Comparison of ENCODE assay signal across 7 cellular contexts in the genomic region with DNA sequence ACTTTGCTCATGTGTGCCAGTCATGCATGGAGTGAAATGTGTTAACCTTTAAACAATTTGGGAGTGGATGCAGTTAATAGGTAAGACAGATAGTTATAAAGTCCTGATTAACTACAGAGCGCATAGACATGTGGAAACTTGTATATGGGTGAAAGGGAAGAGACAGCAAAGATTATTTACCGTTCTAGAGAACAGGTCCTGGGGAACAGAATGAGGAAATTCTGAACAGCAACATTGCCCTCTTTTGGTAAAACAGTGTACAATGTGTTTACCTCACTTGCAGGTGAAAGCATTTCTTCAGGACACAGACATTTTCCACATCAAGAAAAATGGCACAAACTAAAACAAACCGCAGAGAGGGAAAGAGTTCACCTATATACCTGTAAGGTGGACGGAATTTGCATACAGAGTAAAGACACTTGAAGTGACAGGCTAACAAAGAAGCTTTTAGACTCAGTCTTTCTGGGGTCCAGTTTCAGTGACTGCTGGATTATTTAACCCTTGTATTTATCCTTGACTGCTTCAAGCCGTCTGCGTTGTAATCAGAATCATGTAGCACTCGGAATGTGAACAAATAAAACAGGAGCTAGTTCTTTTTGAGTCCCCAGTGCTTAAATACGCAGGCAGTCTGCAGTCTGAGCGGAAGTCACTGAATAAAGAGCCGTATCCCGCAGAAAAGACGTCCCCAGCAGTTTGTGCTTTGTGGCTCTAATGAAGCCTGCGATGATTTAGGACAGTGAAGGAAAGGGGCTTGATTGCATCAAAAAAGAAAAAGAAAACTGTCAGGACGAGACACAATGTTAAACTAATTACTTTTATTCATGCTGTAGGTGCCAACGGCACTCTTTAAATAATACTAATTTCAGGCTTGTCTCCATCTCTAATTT.
DNase-seq lines count a peak whose midpoint lies in the region; TF ChIP-seq lines count a peak whose summit lies in the region.

No MANE protein-coding gene starts in this region.

- no peak overlapping the region for H2BK12ac ChIP-seq in H9 (ENCODE audit: insufficient read length, low read depth, low read length)

- H4K8ac ChIP-seq in H9 (replicated peaks; ENCODE audit: insufficient read length, low read depth, low read length): no peak overlapping the region

- no peak overlapping the region for H2AK5ac ChIP-seq in H9 (ENCODE audit: insufficient read length, low read length)

- H3K4ac ChIP-seq in H9 (ENCODE audit: low read depth, low read length): no peak overlapping the region

- no peak overlapping the region for H3K14ac ChIP-seq in H9 (ENCODE audit: insufficient read depth, low read length)

- H3K27ac Mint-ChIP-seq in H9 (no peak overlapping the region; a peak in 1 of 7 replicates), osteocyte (ENCODE audit: unreplicated experiment) (no peak overlapping the region)
- no peak overlapping the region for H3K27ac Mint-ChIP-seq in T-helper 1 cell treated with Interleukin-12 subunit alpha and Interleukin-12 subunit beta and Interleukin-4 antibody, amounts not matched to agents 30 μg/mL and 1 μg/mL, for 36 hours

- no peak overlapping the region for H3K56ac ChIP-seq in H9 (ENCODE audit: insufficient read length, low read depth, low read length)

- H3K23me2 ChIP-seq in H9 (ENCODE audit: insufficient read length, low read depth, low read length, poor library complexity, severe bottlenecking): no peaks in the 10 kb centered on the region

- no peak overlapping the region for H3K27ac ChIP-seq in H9 (ENCODE audit: insufficient read length, low read depth, low read length)

- H3K18ac ChIP-seq in H9 (ENCODE audit: insufficient read length, low read depth, low read length): no peak overlapping the region

- no peak overlapping the region for H4K5ac ChIP-seq in H9 (ENCODE audit: insufficient read length, low read depth, low read length)

- no CpG with 5 or more reads among the region's 15 CpGs for WGBS in H9 (ENCODE audit: extremely low coverage, insufficient read length, low lambda C conversion rate)

- no peaks in the 10 kb centered on the region for H3K9me3 ChIP-seq in H9 (ENCODE audit: control insufficient read depth, low read depth, low read length)

- no peaks in the 10 kb centered on the region for H4K20me1 ChIP-seq in H9 (ENCODE audit: control insufficient read depth, insufficient read depth, insufficient read length)

- H3K23ac ChIP-seq in H9 (ENCODE audit: insufficient read length, low read depth, low read length): no peak overlapping the region

- no peak overlapping the region for H3K4me3 ChIP-seq in GM06990 (replicated peaks; ENCODE audit: low read depth, low read length)
- peak overlapping the region; percentile 24 for H3K4me3 ChIP-seq in fibroblast of villous mesenchyme (ENCODE audit: low read depth, low read length)

- peak overlapping the region; percentile 60 for H2AFZ ChIP-seq in H9 (ENCODE audit: low read length)

- H3K4me1 Mint-ChIP-seq in H9 (peaks cover 25 to 31% of the 10 kb centered on the region in 2 experiments), osteocyte (ENCODE audit: unreplicated experiment) (peaks cover 11% of the 10 kb centered on the region)
- peaks cover 25% of the 10 kb centered on the region for H3K4me1 Mint-ChIP-seq in T-helper 1 cell treated with Interleukin-12 subunit alpha and Interleukin-12 subunit beta and Interleukin-4 antibody, amounts not matched to agents 30 μg/mL and 1 μg/mL, for 36 hours (ENCODE audit: low read depth)

- no peak overlapping the region for H2BK15ac ChIP-seq in H9 (ENCODE audit: low read depth, low read length)

- H3K79me1 ChIP-seq in H9 (ENCODE audit: insufficient read depth, low read depth, low read length, poor library complexity, severe bottlenecking): no peaks in the 10 kb centered on the region

- H3K9ac ChIP-seq in H9 (ENCODE audit: extremely low read depth, insufficient read length, low read length): no peak overlapping the region

- no peak overlapping the region for H4K91ac ChIP-seq in H9 (ENCODE audit: insufficient read length, low read depth, low read length)

- peak; percentile 6 for DNase-seq in GM06990 (ENCODE audit: extremely low read depth, insufficient read length)
- DNase-seq in H9: no peak
- peak; percentile 50 for DNase-seq in NAMALWA (ENCODE audit: low spot score)
- peak; percentile 24 for DNase-seq in fibroblast of villous mesenchyme (ENCODE audit: low read depth)
- DNase-seq in osteocyte (ENCODE audit: extremely low spot score, unreplicated experiment): no peak
- no peak for DNase-seq in OCI-M2 (lab: John Stamatoyannopoulos, UW; ENCODE audit: unreplicated experiment)

- no peaks in the 10 kb centered on the region for H3K27me3 ChIP-seq in GM06990 (replicated peaks; ENCODE audit: control insufficient read depth, insufficient read depth, low read length)
- H3K27me3 ChIP-seq in H9 (ENCODE audit: insufficient read depth, low read length): no peaks in the 10 kb centered on the region

- H2BK120ac ChIP-seq in H9 (ENCODE audit: low read depth, low read length, poor library complexity, severe bottlenecking): no peak overlapping the region

- H3K79me2 ChIP-seq in H9 (ENCODE audit: insufficient read depth, low read length): no peaks in the 10 kb centered on the region

- H3K4me3 Mint-ChIP-seq in H9 (peak overlapping the region; percentile 55 to 66), osteocyte (ENCODE audit: unreplicated experiment) (peak overlapping the region; percentile 70)
- H3K4me3 Mint-ChIP-seq in T-helper 1 cell treated with Interleukin-12 subunit alpha and Interleukin-12 subunit beta and Interleukin-4 antibody, amounts not matched to agents 30 μg/mL and 1 μg/mL, for 36 hours: peak overlapping the region; percentile 11

- H3K9me3 Mint-ChIP-seq in H9 (no peaks in the 10 kb centered on the region; a peak in 1 of 5 replicates), osteocyte (ENCODE audit: unreplicated experiment) (no peaks in the 10 kb centered on the region)
- H3K9me3 Mint-ChIP-seq in T-helper 1 cell treated with Interleukin-12 subunit alpha and Interleukin-12 subunit beta and Interleukin-4 antibody, amounts not matched to agents 30 μg/mL and 1 μg/mL, for 36 hours: peaks cover under 1% of the 10 kb centered on the region

- no peaks in the 10 kb centered on the region for H3K36me3 ChIP-seq in GM06990 (ENCODE audit: control insufficient read depth, insufficient read depth, low read length)

- H3K36me3 Mint-ChIP-seq in H9 (ENCODE audit: insufficient read depth in 1 of 3, low read depth in 3 of 3): no peaks in the 10 kb centered on the region
- H3K36me3 Mint-ChIP-seq in T-helper 1 cell treated with Interleukin-12 subunit alpha and Interleukin-12 subunit beta and Interleukin-4 antibody, amounts not matched to agents 30 μg/mL and 1 μg/mL, for 36 hours (ENCODE audit: low read depth): peaks cover 2% of the 10 kb centered on the region
- no peaks in the 10 kb centered on the region for H3K36me3 Mint-ChIP-seq in osteocyte (ENCODE audit: unreplicated experiment)

- peak overlapping the region; percentile 72 for H3K4me2 ChIP-seq in H9 (ENCODE audit: insufficient read depth, insufficient read length, low read length)

- H3K27me3 Mint-ChIP-seq in H9 (ENCODE audit: low read depth): peaks cover 10% of the 10 kb centered on the region
- peaks cover 71% of the 10 kb centered on the region for H3K27me3 Mint-ChIP-seq in T-helper 1 cell treated with Interleukin-12 subunit alpha and Interleukin-12 subunit beta and Interleukin-4 antibody, amounts not matched to agents 30 μg/mL and 1 μg/mL, for 36 hours (ENCODE audit: low read depth)
- H3K27me3 Mint-ChIP-seq in osteocyte (ENCODE audit: unreplicated experiment): peaks cover 49% of the 10 kb centered on the region

- TF ChIP-seq CTCF in GM06990 (IDR thresholded peaks at IDR 0.05; ENCODE audit: insufficient read depth, low read length, poor library complexity, severe bottlenecking): peak; percentile 51
- peak; percentile 82 for TF ChIP-seq CTCF in H9 (conservative IDR thresholded peaks at IDR 0.05)
- TF ChIP-seq CTCF in fibroblast of villous mesenchyme (IDR thresholded peaks at IDR 0.05; ENCODE audit: insufficient read depth, low read depth, low read length): peak; percentile 29
- TF ChIP-seq CTCF in osteocyte (IDR thresholded peaks at IDR 0.05): peak; percentile 66

- H3T11ph ChIP-seq in H9 (ENCODE audit: low read length): no peak overlapping the region

- H2BK5ac ChIP-seq in H9 (ENCODE audit: insufficient read length, low read length): no peak overlapping the region

- H3K4me1 ChIP-seq in H9 (ENCODE audit: insufficient read depth, low read length): peaks cover 4% of the 10 kb centered on the region; the same call in 1 of the 2 replicates

- H2BK20ac ChIP-seq in H9 (ENCODE audit: low read depth, low read length, poor library complexity, severe bottlenecking): no peak overlapping the region

Comparison
In these comparisons a context has a peak if more than half of its experiments do, and no peak if none do; other contexts are left out.
1. DNase-seq: peak in GM06990 (single experiment), NAMALWA (single experiment) and fibroblast of villous mesenchyme (single experiment); none in H9 (single experiment), osteocyte (single experiment) and OCI-M2 (single experiment).
2. CTCF ChIP-seq: peak in every context shown above with its lines; median percentile 82 in H9; 66 in osteocyte; 51 in GM06990; 29 in fibroblast of villous mesenchyme.
3. H3K4me3 Mint-ChIP-seq: peak in every context shown above with its lines; median percentile 70 in osteocyte; 60 in H9; 11 in T-helper 1 cell treated with Interleukin-12 subunit alpha and Interleukin-12 subunit beta and Interleukin-4 antibody, amounts not matched to agents 30 μg/mL and 1 μg/mL, for 36 hours.